2 cellular contexts compared by ENCODE assay signal in the genomic region with DNA sequence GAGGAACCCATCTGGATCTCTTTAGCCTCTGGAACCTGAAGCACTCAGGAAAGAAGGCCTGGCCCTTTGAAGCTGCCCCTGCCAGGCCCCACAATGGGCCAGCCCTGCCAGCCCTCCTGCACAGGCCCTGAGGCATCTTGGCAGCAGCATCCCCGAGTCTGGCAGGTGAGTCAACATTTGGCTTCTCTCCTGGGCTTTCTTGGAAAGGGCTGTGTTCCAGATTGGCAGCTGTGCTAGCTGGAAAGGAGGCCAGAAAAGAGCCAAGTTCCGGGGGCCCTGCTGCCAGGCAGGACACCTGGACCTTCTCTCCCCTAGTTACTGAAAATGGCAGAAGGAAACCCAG.
TF ChIP-seq lines count a peak whose summit lies in the region.

No MANE protein-coding gene starts in this region.

TF ChIP-seq in liver, 16 proteins besides CTCF, POLR2A, EP300 and RAD21 (continued from another document):
- TF ChIP-seq, protein P1, sequence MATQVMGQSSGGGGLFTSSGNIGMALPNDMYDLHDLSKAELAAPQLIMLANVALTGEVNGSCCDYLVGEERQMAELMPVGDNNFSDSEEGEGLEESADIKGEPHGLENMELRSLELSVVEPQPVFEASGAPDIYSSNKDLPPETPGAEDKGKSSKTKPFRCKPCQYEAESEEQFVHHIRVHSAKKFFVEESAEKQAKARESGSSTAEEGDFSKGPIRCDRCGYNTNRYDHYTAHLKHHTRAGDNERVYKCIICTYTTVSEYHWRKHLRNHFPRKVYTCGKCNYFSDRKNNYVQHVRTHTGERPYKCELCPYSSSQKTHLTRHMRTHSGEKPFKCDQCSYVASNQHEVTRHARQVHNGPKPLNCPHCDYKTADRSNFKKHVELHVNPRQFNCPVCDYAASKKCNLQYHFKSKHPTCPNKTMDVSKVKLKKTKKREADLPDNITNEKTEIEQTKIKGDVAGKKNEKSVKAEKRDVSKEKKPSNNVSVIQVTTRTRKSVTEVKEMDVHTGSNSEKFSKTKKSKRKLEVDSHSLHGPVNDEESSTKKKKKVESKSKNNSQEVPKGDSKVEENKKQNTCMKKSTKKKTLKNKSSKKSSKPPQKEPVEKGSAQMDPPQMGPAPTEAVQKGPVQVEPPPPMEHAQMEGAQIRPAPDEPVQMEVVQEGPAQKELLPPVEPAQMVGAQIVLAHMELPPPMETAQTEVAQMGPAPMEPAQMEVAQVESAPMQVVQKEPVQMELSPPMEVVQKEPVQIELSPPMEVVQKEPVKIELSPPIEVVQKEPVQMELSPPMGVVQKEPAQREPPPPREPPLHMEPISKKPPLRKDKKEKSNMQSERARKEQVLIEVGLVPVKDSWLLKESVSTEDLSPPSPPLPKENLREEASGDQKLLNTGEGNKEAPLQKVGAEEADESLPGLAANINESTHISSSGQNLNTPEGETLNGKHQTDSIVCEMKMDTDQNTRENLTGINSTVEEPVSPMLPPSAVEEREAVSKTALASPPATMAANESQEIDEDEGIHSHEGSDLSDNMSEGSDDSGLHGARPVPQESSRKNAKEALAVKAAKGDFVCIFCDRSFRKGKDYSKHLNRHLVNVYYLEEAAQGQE (IDR thresholded peaks at IDR 0.05), result no peak
- TF ChIP-seq FOXA2 (IDR thresholded peaks at IDR 0.05) (no peak), JUND (IDR thresholded peaks at IDR 0.05) (peak; percentile 79 to 92), TAF1 (conservative IDR thresholded peaks at IDR 0.05) (no peak), EGR1 (IDR thresholded peaks at IDR 0.05; ENCODE audit: low read depth in 2 of 2) (no peak), GABPA (IDR thresholded peaks at IDR 0.05 in 1 of 2, conservative IDR thresholded peaks at IDR 0.05 in 1 of 2) (no peak), FOXA1 (IDR thresholded peaks at IDR 0.05) (no peak), HNF4A (conservative IDR thresholded peaks at IDR 0.05) (peak; percentile 36 to 41), RXRA (IDR thresholded peaks at IDR 0.05) (no peak)
- TF ChIP-seq, protein P2, sequence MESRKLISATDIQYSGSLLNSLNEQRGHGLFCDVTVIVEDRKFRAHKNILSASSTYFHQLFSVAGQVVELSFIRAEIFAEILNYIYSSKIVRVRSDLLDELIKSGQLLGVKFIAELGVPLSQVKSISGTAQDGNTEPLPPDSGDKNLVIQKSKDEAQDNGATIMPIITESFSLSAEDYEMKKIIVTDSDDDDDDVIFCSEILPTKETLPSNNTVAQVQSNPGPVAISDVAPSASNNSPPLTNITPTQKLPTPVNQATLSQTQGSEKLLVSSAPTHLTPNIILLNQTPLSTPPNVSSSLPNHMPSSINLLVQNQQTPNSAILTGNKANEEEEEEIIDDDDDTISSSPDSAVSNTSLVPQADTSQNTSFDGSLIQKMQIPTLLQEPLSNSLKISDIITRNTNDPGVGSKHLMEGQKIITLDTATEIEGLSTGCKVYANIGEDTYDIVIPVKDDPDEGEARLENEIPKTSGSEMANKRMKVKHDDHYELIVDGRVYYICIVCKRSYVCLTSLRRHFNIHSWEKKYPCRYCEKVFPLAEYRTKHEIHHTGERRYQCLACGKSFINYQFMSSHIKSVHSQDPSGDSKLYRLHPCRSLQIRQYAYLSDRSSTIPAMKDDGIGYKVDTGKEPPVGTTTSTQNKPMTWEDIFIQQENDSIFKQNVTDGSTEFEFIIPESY (IDR thresholded peaks at IDR 0.05), result no peak
- TF ChIP-seq, protein P3, sequence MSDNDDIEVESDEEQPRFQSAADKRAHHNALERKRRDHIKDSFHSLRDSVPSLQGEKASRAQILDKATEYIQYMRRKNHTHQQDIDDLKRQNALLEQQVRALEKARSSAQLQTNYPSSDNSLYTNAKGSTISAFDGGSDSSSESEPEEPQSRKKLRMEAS (IDR thresholded peaks at IDR 0.05), result no peak
- TF ChIP-seq, protein P4, sequence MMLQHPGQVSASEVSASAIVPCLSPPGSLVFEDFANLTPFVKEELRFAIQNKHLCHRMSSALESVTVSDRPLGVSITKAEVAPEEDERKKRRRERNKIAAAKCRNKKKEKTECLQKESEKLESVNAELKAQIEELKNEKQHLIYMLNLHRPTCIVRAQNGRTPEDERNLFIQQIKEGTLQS (IDR thresholded peaks at IDR 0.05), result peak; percentile 46

TF ChIP-seq in HepG2, 621 proteins besides CTCF, POLR2A, EP300 and RAD21 (continued from another document):
- TF ChIP-seq, protein P5, sequence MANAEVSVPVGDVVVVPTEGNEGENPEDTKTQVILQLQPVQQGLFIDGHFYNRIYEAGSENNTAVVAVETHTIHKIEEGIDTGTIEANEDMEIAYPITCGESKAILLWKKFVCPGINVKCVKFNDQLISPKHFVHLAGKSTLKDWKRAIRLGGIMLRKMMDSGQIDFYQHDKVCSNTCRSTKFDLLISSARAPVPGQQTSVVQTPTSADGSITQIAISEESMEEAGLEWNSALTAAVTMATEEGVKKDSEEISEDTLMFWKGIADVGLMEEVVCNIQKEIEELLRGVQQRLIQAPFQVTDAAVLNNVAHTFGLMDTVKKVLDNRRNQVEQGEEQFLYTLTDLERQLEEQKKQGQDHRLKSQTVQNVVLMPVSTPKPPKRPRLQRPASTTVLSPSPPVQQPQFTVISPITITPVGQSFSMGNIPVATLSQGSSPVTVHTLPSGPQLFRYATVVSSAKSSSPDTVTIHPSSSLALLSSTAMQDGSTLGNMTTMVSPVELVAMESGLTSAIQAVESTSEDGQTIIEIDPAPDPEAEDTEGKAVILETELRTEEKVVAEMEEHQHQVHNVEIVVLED (CRISPR knock-in tag; IDR thresholded peaks at IDR 0.05; ENCODE audit: borderline replicate concordance), result no peak
- TF ChIP-seq HNRNPH1 (optimal IDR thresholded peaks at IDR 0.05; ENCODE audit: low read depth, low read length), result no peak
